In genomic region chr20:3402453-3402852, GRCh38 we compare ENCODE assay signal across 24 cellular contexts.
"Had no signal": no experiment of that assay in that cellular context is flagged by ENCODE, and none has a peak within 500 bp of the region (broad histone marks: within the 10 kb centered on the region; RNA-seq: fewer than 3 reads in every experiment).

No MANE protein-coding gene starts in this region.

- H3K4me3 Mint-ChIP-seq: dendritic cell treated with granulocyte-macrophage colony-stimulating factor and Interleukin-4, amounts not matched to agents 40 ng/mL and 50 ng/mL, for 4 days; effector memory CD8-positive, alpha-beta T cell; endodermal cell; naive thymus-derived CD4-positive, alpha-beta T cell had no signal

- H3K9me3 ChIP-seq: colonic mucosa, esophagus squamous epithelium, gastrocnemius medialis, heart right ventricle, left lung, lower lobe of right lung had no signal

- H3K4me1 ChIP-seq: colonic mucosa had no signal

- H3K9me3 Mint-ChIP-seq: dendritic cell treated with granulocyte-macrophage colony-stimulating factor and Interleukin-4, amounts not matched to agents 40 ng/mL and 50 ng/mL, for 4 days; effector memory CD8-positive, alpha-beta T cell; endodermal cell had no signal

- H3K27ac ChIP-seq: colonic mucosa, epithelial cell of prostate, esophagus squamous epithelium, gastrocnemius medialis, left lung, lower lobe of right lung had no signal

- H3K27me3 Mint-ChIP-seq: dendritic cell treated with granulocyte-macrophage colony-stimulating factor and Interleukin-4, amounts not matched to agents 40 ng/mL and 50 ng/mL, for 4 days; effector memory CD8-positive, alpha-beta T cell had no signal

- H3K36me3 Mint-ChIP-seq: naive thymus-derived CD4-positive, alpha-beta T cell had no signal

- DNase-seq: colonic mucosa; cortex of kidney; effector CD8-positive, alpha-beta T cell; effector memory CD8-positive, alpha-beta T cell; endodermal cell; erythroblast; esophagus squamous epithelium; foreskin fibroblast; foreskin melanocyte; gastrocnemius medialis; glutamatergic neuron; head of caudate nucleus; heart right ventricle; hippocampal formation; left cardiac atrium; left lung; left ventricle myocardium superior; lower lobe of right lung; mesenchymal stem cell; midbrain; naive thymus-derived CD4-positive, alpha-beta T cell had no signal

- H3K36me3 ChIP-seq: colonic mucosa, esophagus squamous epithelium, gastrocnemius medialis, heart right ventricle, left lung, lower lobe of right lung had no signal

- ATAC-seq: effector memory CD8-positive, alpha-beta T cell; esophagus mucosa; gastrocnemius medialis; heart right ventricle; left cardiac atrium; left lung; left ventricle myocardium superior; lower lobe of right lung; naive thymus-derived CD4-positive, alpha-beta T cell had no signal

- H3K27ac Mint-ChIP-seq: dendritic cell treated with granulocyte-macrophage colony-stimulating factor and Interleukin-4, amounts not matched to agents 40 ng/mL and 50 ng/mL, for 4 days; endodermal cell; naive thymus-derived CD4-positive, alpha-beta T cell had no signal

- H3K4me3 ChIP-seq: colonic mucosa, esophagus squamous epithelium, gastrocnemius medialis, heart right ventricle, left lung, lower lobe of right lung had no signal
